In the genomic region with DNA sequence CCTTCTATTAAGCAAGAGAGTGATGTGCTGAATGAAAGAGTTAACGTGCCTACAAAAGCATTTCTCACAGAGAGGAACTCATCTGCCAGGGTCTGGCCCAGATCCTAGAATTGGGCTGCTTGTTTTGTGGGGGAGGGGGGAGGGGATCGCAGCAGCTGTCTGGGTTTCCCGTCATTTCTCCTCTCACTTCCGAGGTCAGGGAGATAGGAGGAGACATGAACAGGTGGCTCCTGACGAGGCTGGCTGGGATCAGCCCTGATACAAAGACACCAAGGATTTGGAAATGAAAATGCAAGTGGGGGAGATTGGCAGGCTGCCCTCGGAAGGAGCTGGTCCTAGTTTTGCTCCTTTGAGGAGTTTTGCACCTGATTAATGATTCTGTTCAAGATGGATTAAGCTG, we compare ENCODE assay signal across 11 cellular contexts.
DNase-seq lines count a peak whose midpoint lies in the region; ATAC-seq, FAIRE-seq and TF ChIP-seq lines count a peak whose summit lies in the region.
"Had no signal": no experiment of that assay in that cellular context is flagged by ENCODE, and none has a peak within 500 bp of the region (broad histone marks: within the 10 kb centered on the region; RNA-seq: fewer than 3 reads in every experiment).

No MANE protein-coding gene starts in this region.

- H3K9me3 ChIP-seq in hepatocyte (ENCODE audit: low read depth) (no peaks in the 10 kb centered on the region), stomach smooth muscle (ENCODE audit: control insufficient read depth in 2 of 2, low read length in 2 of 2) (peaks cover 0 to 6% of the 10 kb centered on the region in 2 donors)

- H3K4me2 ChIP-seq in hepatocyte, result peak overlapping the region; percentile 44

- no peak for TF ChIP-seq CTCF in hepatocyte (IDR thresholded peaks at IDR 0.05; ENCODE audit: poor library complexity)
- no peak for TF ChIP-seq CTCF in D721Med (IDR thresholded peaks at IDR 0.05; ENCODE audit: insufficient read depth, missing control alignments)

- H4K20me1 ChIP-seq in hepatocyte (ENCODE audit: insufficient read depth, poor library complexity, severe bottlenecking), result no peaks in the 10 kb centered on the region

- H3K9ac ChIP-seq in stomach smooth muscle (ENCODE audit: low read length in 2 of 2), result peak overlapping the region in 1 of 2 donors; percentile 16

- no peak for FAIRE-seq in D721Med (lab: Jason Lieb, UNC)
- FAIRE-seq: GM18507 had no signal

- no peak overlapping the region for H3K27ac ChIP-seq in hepatocyte
- no peak overlapping the region for H3K27ac ChIP-seq in stomach smooth muscle (ENCODE audit: low read length)
- H3K27ac ChIP-seq: HL-60 had no signal

- H3K27me3 ChIP-seq in hepatocyte (no peaks in the 10 kb centered on the region), stomach smooth muscle (ENCODE audit: control insufficient read depth in 1 of 2, insufficient read depth in 2 of 2, low read length in 2 of 2) (no peaks in the 10 kb centered on the region)

- no peaks in the 10 kb centered on the region for H3K9me2 ChIP-seq in hepatocyte (replicated peaks; ENCODE audit: insufficient read depth)

- DNase-seq in NCI-H1092 (lab: John Stamatoyannopoulos, UW) (peak; percentile 92), SK-N-DZ (ENCODE audit: low spot score) (peak; percentile 30), hepatocyte (ENCODE audit: low spot score) (no peak), LoVo (ENCODE audit: low spot score) (no peak), D721Med (ENCODE audit: insufficient read length, low spot score) (no peak)
- DNase-seq in central memory CD4-positive, alpha-beta T cell, result no peak
- DNase-seq: T-helper 1 cell had no signal

- no peak overlapping the region for H2AFZ ChIP-seq in hepatocyte

- ATAC-seq in HG02798 (IDR thresholded peaks at IDR 0.05; ENCODE audit: poor library complexity, unreplicated experiment), result no peak

- H3K4me1 ChIP-seq in hepatocyte (ENCODE audit: insufficient read depth) (peaks cover 6% of the 10 kb centered on the region), stomach smooth muscle (ENCODE audit: control insufficient read depth, insufficient read depth, low read length) (peaks cover 15% of the 10 kb centered on the region)

- no peaks in the 10 kb centered on the region for H3K79me2 ChIP-seq in hepatocyte

- WGBS in hepatocyte (ENCODE audit: low lambda C conversion rate, missing lambda C conversion rate), result 38% methylated on average over 6 of the region's 6 CpGs

- H3K4me3 ChIP-seq in hepatocyte (no peak overlapping the region), stomach smooth muscle (ENCODE audit: low read length in 2 of 2) (peak overlapping the region; percentile 57 to 68)

- H3K36me3 ChIP-seq in hepatocyte (replicated peaks; ENCODE audit: insufficient read depth, low read depth), result no peaks in the 10 kb centered on the region
- H3K36me3 ChIP-seq in stomach smooth muscle (ENCODE audit: control insufficient read depth in 2 of 2, insufficient read depth in 2 of 2, low read length in 2 of 2), result no peaks in the 10 kb centered on the region

Comparison
In these comparisons a context has a peak if more than half of its experiments do, and no peak if none do; other contexts are left out.
1. DNase-seq: peak in NCI-H1092 (single experiment) and SK-N-DZ (single experiment); none in hepatocyte (single experiment), LoVo (single experiment), D721Med (single experiment) and central memory CD4-positive, alpha-beta T cell (single experiment).